ENCODE assay signal across 9 cellular contexts in genomic region chr19:51094696-51095279, GRCh38. TPM values are rescaled to one million over a fixed set of nuclear protein-coding genes. Genes with fewer than 3 reads are reported as not detected.
DNase-seq lines count a peak whose midpoint lies in the region; ATAC-seq, FAIRE-seq and TF ChIP-seq lines count a peak whose summit lies in the region.
"Had no signal": no experiment of that assay in that cellular context is flagged by ENCODE, and none has a peak within 500 bp of the region (broad histone marks: within the 10 kb centered on the region; RNA-seq: fewer than 3 reads in every experiment).

No MANE protein-coding gene starts in this region.

- TF ChIP-seq CTCF in HEK293 (tag by site-specific recombination; IDR thresholded peaks at IDR 0.05) (peak; percentile 74), WTC11 (IDR thresholded peaks at IDR 0.05) (peak; percentile 89), fibroblast of the aortic adventitia (IDR thresholded peaks at IDR 0.05; ENCODE audit: insufficient read depth, low read length) (peak; percentile 66)

- no peaks in the 10 kb centered on the region for H3K9me3 ChIP-seq in HEK293 (ENCODE audit: control insufficient read depth, insufficient read depth, low read depth, low read length)
- no peaks in the 10 kb centered on the region for H3K9me3 ChIP-seq in small intestine (ENCODE audit: control insufficient read depth, low read depth)

- no peak overlapping the region for H3K4me3 Mint-ChIP-seq in WTC11

- CTCF ChIA-PET in HEK293 (lab: Yijun Ruan, JAX) = interaction anchor here (0.5 to 7.0 kb wide), 40 partner anchors 8 to 556 kb away, joined by 3 to 177 read pairs (median 4); partner anchors contain the start of genes CTU1 and KLK10
- CTCF ChIA-PET in WTC11 (lab: Charles Lee) = interaction anchor here (0.6 to 8.2 kb wide), 64 partner anchors 8 to 652 kb away, joined by 3 to 347 read pairs (median 4); partner anchors contain the start of genes ACP4, CLEC11A, CTU1 and KLK10

- peaks cover 15% of the 10 kb centered on the region for H3K4me1 ChIP-seq in HEK293 (ENCODE audit: control insufficient read depth, insufficient read depth, low read length)
- H3K4me1 ChIP-seq in small intestine (ENCODE audit: control insufficient read depth in 2 of 2, insufficient read depth in 1 of 2, low read depth in 1 of 2, low read length in 1 of 2) = no peaks in the 10 kb centered on the region

- H3K27ac Mint-ChIP-seq in WTC11 = no peak overlapping the region

- peak; percentile 79 for DNase-seq in D341Med (ENCODE audit: low spot score)
- peak; percentile 75 for DNase-seq in WTC11 (ENCODE audit: low spot score)
- no peak for DNase-seq in fibroblast of the aortic adventitia (ENCODE audit: low read depth)
- DNase-seq in stimulated activated CD4-positive, alpha-beta T cell treated with anti-CD3 and anti-CD28 coated beads, Interleukin-1b, Interleukin-23, amount 100 ng/mL, for 48 hours = peak; percentile 21
- no peak for DNase-seq in NCI-H446 treated with DMSO at 0.1 percent for 48 hours (lab: John Stamatoyannopoulos, UW)
- no peak for DNase-seq in small intestine

- H3K36me3 Mint-ChIP-seq in WTC11 = no peaks in the 10 kb centered on the region

- no peaks in the 10 kb centered on the region for H3K9me3 Mint-ChIP-seq in WTC11

- H3K4me3 ChIP-seq in HEK293 (ENCODE audit: low read depth, low read length) = no peak overlapping the region
- H3K4me3 ChIP-seq in fibroblast of the aortic adventitia (ENCODE audit: low read depth, low read length) = no peak overlapping the region
- no peak overlapping the region for H3K4me3 ChIP-seq in small intestine (ENCODE audit: low read depth in 1 of 2, low read length in 2 of 2)

- H3K27ac ChIP-seq in HEK293 (ENCODE audit: extremely low read depth, low read depth, low read length) (no peak overlapping the region), small intestine (ENCODE audit: low read depth in 1 of 2, low read length in 1 of 2) (no peak overlapping the region)

- WGBS in small intestine, 3 donors = 25 to 40% (median 35%) methylated on average over 12 to 15 of the region's 15 CpGs

- no peaks in the 10 kb centered on the region for H3K27me3 Mint-ChIP-seq in WTC11 (ENCODE audit: low read depth)

- peaks cover 17% of the 10 kb centered on the region for H3K4me1 Mint-ChIP-seq in WTC11

- POLR2A ChIA-PET in HEK293 (lab: Yijun Ruan, JAX) = interaction anchor here (0.7 to 0.9 kb wide), 2 partner anchors 52 to 77 kb away, joined by 4 to 7 read pairs; no protein-coding TSS in a partner anchor
- POLR2A ChIA-PET in WTC11 (lab: Charles Lee) = interaction anchor here (0.6 to 0.7 kb wide), 3 partner anchors 48 to 308 kb away, joined by 3 to 6 read pairs (median 6); no protein-coding TSS in a partner anchor

- peaks cover 0 to 15% of the 10 kb centered on the region in 2 experiments; a peak in 2 of 3 replicates for H3K36me3 ChIP-seq in HEK293 (ENCODE audit: control insufficient read depth in 2 of 2, insufficient read depth in 1 of 2, low read length in 2 of 2)
- H3K36me3 ChIP-seq in small intestine (ENCODE audit: control insufficient read depth in 2 of 2, insufficient read depth in 2 of 2, low read length in 2 of 2) = no peaks in the 10 kb centered on the region

- no peak for FAIRE-seq in small intestine (lab: Jason Lieb, UNC)

- no peaks in the 10 kb centered on the region for H3K27me3 ChIP-seq in small intestine (ENCODE audit: control insufficient read depth in 2 of 2, insufficient read depth in 2 of 2, low read length in 2 of 2)

- ATAC-seq in WTC11 = peak; percentile 60
- ATAC-seq in GM18873 (IDR thresholded peaks at IDR 0.05; ENCODE audit: low FRiP score, unreplicated experiment) = no peak

TF ChIP-seq in HEK293, 187 proteins besides CTCF, POLR2A, EP300 and RAD21 (continues in another document):
- TF ChIP-seq BCL11B (tag by site-specific recombination; IDR thresholded peaks at IDR 0.05; ENCODE audit: low read depth) = peak; percentile 54; the same call in 1 of the 2 replicates
- TF ChIP-seq, protein P1, sequence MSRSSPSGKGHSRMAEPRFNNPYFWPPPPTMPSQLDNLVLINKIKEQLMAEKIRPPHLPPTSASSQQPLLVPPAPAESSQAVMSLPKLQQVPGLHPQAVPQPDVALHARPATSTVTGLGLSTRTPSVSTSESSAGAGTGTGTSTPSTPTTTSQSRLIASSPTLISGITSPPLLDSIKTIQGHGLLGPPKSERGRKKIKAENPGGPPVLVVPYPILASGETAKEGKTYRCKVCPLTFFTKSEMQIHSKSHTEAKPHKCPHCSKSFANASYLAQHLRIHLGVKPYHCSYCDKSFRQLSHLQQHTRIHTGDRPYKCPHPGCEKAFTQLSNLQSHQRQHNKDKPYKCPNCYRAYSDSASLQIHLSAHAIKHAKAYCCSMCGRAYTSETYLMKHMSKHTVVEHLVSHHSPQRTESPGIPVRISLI (tag by site-specific recombination; IDR thresholded peaks at IDR 0.05) = peak; percentile 95
- no peak for TF ChIP-seq ZNF169 (tag by site-specific recombination; IDR thresholded peaks at IDR 0.05)
- 0 out of 2 replicates have a peak, but pooled peaks have one; percentile 8 for TF ChIP-seq ZFHX2 (tag by site-specific recombination; conservative IDR thresholded peaks at IDR 0.05)
- TF ChIP-seq ZNF202 (tag by site-specific recombination; IDR thresholded peaks at IDR 0.05; ENCODE audit: borderline replicate concordance) = no peak
- peak; percentile 49; the same call in 1 of the 2 replicates for TF ChIP-seq TCF7L2 (IDR thresholded peaks at IDR 0.05; ENCODE audit: borderline replicate concordance, low read depth, low read length)
- 0 out of 2 replicates have a peak, but pooled peaks have one; percentile 32 for TF ChIP-seq PATZ1 (tag by site-specific recombination; IDR thresholded peaks at IDR 0.05)

TF ChIP-seq in WTC11, 78 proteins besides CTCF, POLR2A, EP300 and RAD21:
- TF ChIP-seq OVOL2 (CRISPR knock-in tag; IDR thresholded peaks at IDR 0.05; ENCODE audit: borderline replicate concordance) (no peak), JUN (CRISPR knock-in tag; IDR thresholded peaks at IDR 0.05) (no peak), TCF7 (CRISPR knock-in tag; IDR thresholded peaks at IDR 0.05; ENCODE audit: low read depth) (no peak), MYBL2 (CRISPR knock-in tag; IDR thresholded peaks at IDR 0.05) (no peak)
- TF ChIP-seq, protein P2, sequence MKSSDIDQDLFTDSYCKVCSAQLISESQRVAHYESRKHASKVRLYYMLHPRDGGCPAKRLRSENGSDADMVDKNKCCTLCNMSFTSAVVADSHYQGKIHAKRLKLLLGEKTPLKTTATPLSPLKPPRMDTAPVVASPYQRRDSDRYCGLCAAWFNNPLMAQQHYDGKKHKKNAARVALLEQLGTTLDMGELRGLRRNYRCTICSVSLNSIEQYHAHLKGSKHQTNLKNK (CRISPR knock-in tag; IDR thresholded peaks at IDR 0.05) = no peak

RNA-seq across cellular contexts. Expression of gene KLK14, which starts 12.1 kb away (rescaled TPM):
- 1.1 to 1.6 TPM (median 1.4 TPM) in 3 replicates for total RNA-seq in WTC11 (2021)
- not detected in 2 replicates for total RNA-seq in fibroblast of the aortic adventitia (ENCODE audit: low replicate concordance)
- polyA plus RNA-seq in small intestine = under 1 TPM in 1 of 3 donors, not detected in 2; 0.22 TPM
- total RNA-seq: RPMI7951 had no signal

RNA-seq across cellular contexts. Expression of gene CTU1, which starts 13.4 kb away (rescaled TPM):
- total RNA-seq in WTC11 (2021) = 8.6 to 10.3 TPM (median 8.9 TPM) in 3 replicates
- total RNA-seq in fibroblast of the aortic adventitia (ENCODE audit: low replicate concordance) = 3.2 and 6.4 TPM in 2 replicates
- 1 to 10 TPM; 1.3 to 2.7 (median 1.9) TPM for polyA plus RNA-seq in small intestine

RNA-seq across cellular contexts. Expression of gene KLK13, which starts 29.9 kb away (rescaled TPM):
- total RNA-seq in WTC11 (2021) (3.1 to 5.0 TPM (median 4.5 TPM) in 3 replicates), fibroblast of the aortic adventitia (ENCODE audit: low replicate concordance) (not detected in 2 replicates)
- polyA plus RNA-seq in small intestine = 1 to 10 TPM; 1.9 to 5.9 (median 3.1) TPM
- total RNA-seq: RPMI7951 had no signal

RNA-seq across cellular contexts. Expression of gene SIGLEC9, which starts 29.9 kb away (rescaled TPM):
- total RNA-seq in WTC11 (2021) (not detected in 3 replicates), fibroblast of the aortic adventitia (ENCODE audit: low replicate concordance) (0.09 TPM in 1 of 2 replicates, not detected in the other)
- polyA plus RNA-seq in small intestine = 1 to 10 TPM in 2 of 3 donors, under 1 TPM in 1; 0.81 to 3.4 (median 1.1) TPM
- total RNA-seq: RPMI7951 had no signal

RNA-seq across cellular contexts. Expression of gene SIGLEC7, which starts 47.3 kb away (rescaled TPM):
- total RNA-seq in WTC11 (2021) (not detected in 3 replicates), fibroblast of the aortic adventitia (ENCODE audit: low replicate concordance) (0.41 TPM in 1 of 2 replicates, not detected in the other)
- polyA plus RNA-seq in small intestine = 1 to 10 TPM in 2 of 3 donors, under 1 TPM in 1; 0.45 to 1.9 (median 1.1) TPM
- total RNA-seq: RPMI7951 had no signal

Comparison
In these comparisons a context has a peak if more than half of its experiments do, and no peak if none do; other contexts are left out.
1. DNase-seq: peak in D341Med (single experiment), WTC11 (single experiment) and stimulated activated CD4-positive, alpha-beta T cell treated with anti-CD3 and anti-CD28 coated beads, Interleukin-1b, Interleukin-23, amount 100 ng/mL, for 48 hours (single experiment); none in fibroblast of the aortic adventitia (single experiment), NCI-H446 treated with DMSO at 0.1 percent for 48 hours (single experiment) and small intestine (single experiment).
2. Peak in every context shown above with its lines, with median percentiles within 50 percentile points of each other: CTCF ChIP-seq.